Comparison of ENCODE assay signal across 8 cellular contexts in genomic region chr20:10672579-10673127, GRCh38. TPM values are rescaled to one million over a fixed set of nuclear protein-coding genes. Genes with fewer than 3 reads are reported as not detected.
DNase-seq lines count a peak whose midpoint lies in the region; ATAC-seq and TF ChIP-seq lines count a peak whose summit lies in the region.

No MANE protein-coding gene starts in this region.

- no peaks in the 10 kb centered on the region for H3K36me3 ChIP-seq in urinary bladder (ENCODE audit: insufficient read depth)

- H3K27ac Mint-ChIP-seq in natural killer cell = peak overlapping the region; percentile 73 to 76

- DNase-seq in SIG-M5 treated with dmso at 0.1 percent for 504 hours (lab: John Stamatoyannopoulos, UW; ENCODE audit: unreplicated experiment) (peak; percentile 50), SIG-M5 (lab: John Stamatoyannopoulos, UW) (no peak), NCI-H345 treated with DMSO at 0.1 percent for 48 hours (lab: John Stamatoyannopoulos, UW; ENCODE audit: unreplicated experiment) (peak; percentile 19), fibroblast of peridontal ligament (ENCODE audit: extremely low read depth) (peak; percentile 58), natural killer cell (peak; percentile 71)
- peak; percentile 24 for DNase-seq in activated T-cell treated with anti-CD3 and anti-CD28 coated beads, Interleukin-2, amount 50 U/mL, for 1 hour

- no peak for TF ChIP-seq CTCF in natural killer cell (IDR thresholded peaks at IDR 0.05)

- peak in 2 of 3 donors; percentile 17 to 25 for ATAC-seq in natural killer cell
- no peak for ATAC-seq in HG02884 (IDR thresholded peaks at IDR 0.05; ENCODE audit: unreplicated experiment)

- peaks cover 23 to 40% of the 10 kb centered on the region in 2 donors for H3K4me1 Mint-ChIP-seq in natural killer cell

- H3K4me1 ChIP-seq in urinary bladder (ENCODE audit: insufficient read depth) = no peaks in the 10 kb centered on the region

- peak overlapping the region; percentile 95 for H3K27ac ChIP-seq in urinary bladder (ENCODE audit: low read depth)

- peak overlapping the region; percentile 85 for H3K4me3 Mint-ChIP-seq in natural killer cell

- H3K36me3 Mint-ChIP-seq in natural killer cell = no peaks in the 10 kb centered on the region

- under 1% methylated on average over 48 of the region's 48 CpGs for WGBS in urinary bladder

- H3K4me3 ChIP-seq in urinary bladder (ENCODE audit: low read depth, low read length) = peak overlapping the region; percentile 95

- H3K9me3 Mint-ChIP-seq in natural killer cell = no peaks in the 10 kb centered on the region

- peaks cover 12 to 16% of the 10 kb centered on the region in 2 donors for H3K27me3 Mint-ChIP-seq in natural killer cell (ENCODE audit: low read depth in 2 of 2)

- intact Hi-C loops in natural killer cell (cut with micrococcal nuclease) = loop anchor here (5.0 to 10.0 kb wide), 3 partner anchors 115 to 238 kb away; partner anchors contain the start of genes MKKS and SLX4IP

RNA-seq across cellular contexts. Expression of gene JAG1, which starts 1.1 kb away (rescaled TPM):
- 10 to 100 TPM in 1 of 3 donors, 1 to 10 TPM in 2; 8.1 to 12.3 (median 8.7) TPM for total RNA-seq in natural killer cell
- total RNA-seq in urinary bladder = 131 TPM
- polyA plus RNA-seq in urinary bladder = 36.9 TPM
